ENCODE assay signal across 9 cellular contexts in the genomic region with DNA sequence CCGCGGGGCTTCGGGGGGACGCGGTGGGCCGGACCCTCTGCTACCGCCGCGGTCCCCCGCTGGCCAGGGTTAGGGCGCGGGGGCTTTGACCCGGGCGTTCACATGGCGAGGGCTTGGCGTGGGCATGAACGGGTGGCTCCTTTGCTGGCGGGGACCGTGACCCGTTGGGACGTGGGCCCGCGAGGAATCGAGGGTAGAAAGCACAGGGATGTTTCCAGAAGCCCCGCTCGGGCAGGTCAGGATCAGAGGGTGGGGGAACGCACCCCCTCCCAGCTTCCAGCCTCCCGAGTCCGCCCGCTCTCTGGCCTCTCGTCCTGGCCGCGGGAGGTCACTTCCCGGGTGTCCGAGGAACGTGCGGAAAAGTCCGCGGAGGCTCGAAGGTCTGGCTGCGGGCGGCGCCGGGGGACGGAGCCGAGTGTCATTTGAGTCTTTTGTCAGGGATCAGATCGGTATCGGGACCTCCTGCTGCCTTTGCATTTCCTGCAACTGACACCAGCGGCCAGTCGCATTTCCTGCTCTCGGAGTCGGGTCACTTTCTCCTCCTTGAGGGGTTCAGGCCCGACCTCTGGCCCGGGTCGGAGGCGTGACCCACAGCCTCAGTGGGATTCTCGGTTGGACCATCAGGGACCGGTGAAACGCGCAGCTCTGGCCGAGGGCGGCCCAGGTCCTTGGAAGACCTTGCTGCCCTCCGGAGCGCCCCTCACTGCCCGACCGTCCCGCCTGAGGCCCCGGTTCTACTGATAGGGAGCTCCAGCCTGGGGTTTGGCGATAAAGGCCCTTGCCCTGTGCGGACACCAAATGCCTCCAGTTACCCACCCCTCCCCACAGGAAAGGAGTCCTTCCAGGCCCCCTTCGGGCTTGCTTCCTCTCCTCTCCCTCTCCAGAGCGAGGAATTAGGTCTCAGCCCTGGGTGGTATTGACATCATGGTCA. TPM values are rescaled to one million over a fixed set of nuclear protein-coding genes. Genes with fewer than 3 reads are reported as not detected.
DNase-seq lines count a peak whose midpoint lies in the region; ATAC-seq, FAIRE-seq and TF ChIP-seq lines count a peak whose summit lies in the region.
"Had no signal": no experiment of that assay in that cellular context is flagged by ENCODE, and none has a peak within 500 bp of the region (broad histone marks: within the 10 kb centered on the region; RNA-seq: fewer than 3 reads in every experiment).

No MANE protein-coding gene starts in this region.

- peak overlapping the region; percentile 21 for H3K4me2 ChIP-seq in GM12878 (ENCODE audit: control insufficient read depth, insufficient read depth)

- no peak overlapping the region for H3K9ac ChIP-seq in GM12878 (ENCODE audit: control insufficient read depth, insufficient read depth, low read length)

- no peaks in the 10 kb centered on the region for H3K79me2 ChIP-seq in GM12878 (ENCODE audit: control insufficient read depth, insufficient read depth, low read length)

- TF ChIP-seq CTCF in heart left ventricle (IDR thresholded peaks at IDR 0.05) = no peak
- no peak for TF ChIP-seq CTCF in GM12878 (IDR thresholded peaks at IDR 0.05 in 2 of 3, conservative IDR thresholded peaks at IDR 0.05 in 1 of 3; ENCODE audit: control insufficient read depth in 2 of 3, extremely low read depth in 1 of 3, insufficient read depth in 1 of 3, low read depth in 3 of 3, low read length in 3 of 3)
- TF ChIP-seq CTCF in lower lobe of right lung (IDR thresholded peaks at IDR 0.05) = no peak

- no TSS peak for BruUV-seq in GM12878 (replicated peaks; lab: Mats Ljungman, UMichigan)

- intact Hi-C loops in heart left ventricle (cut with DNase I) (loop anchor here in 2 of 10 donors (10.0 kb wide), 2 partner anchors 54 to 56 kb away; no protein-coding TSS in a partner anchor), Right ventricle myocardium inferior (cut with DNase I) (no loop called here), GM12878 (cut with micrococcal nuclease; ENCODE audit: unreplicated experiment) (no loop called here), lower lobe of right lung (cut with DNase I) (no loop called here)

- no peaks in the 10 kb centered on the region for H4K20me1 ChIP-seq in GM12878 (ENCODE audit: control insufficient read depth, insufficient read depth)

- H3K4me3 ChIP-seq in heart left ventricle (peak overlapping the region; percentile 8 to 53 (median 38)), GM12878 (no peak overlapping the region; the same call in 1 of the 2 replicates), lower lobe of right lung (peak overlapping the region; percentile 51), urinary bladder (ENCODE audit: low read depth, low read length) (peak overlapping the region; percentile 35)

- in situ Hi-C loops in GM12878 (cut with MboI) = no loop called here

- no peak for TF ChIP-seq RAD21 in GM12878 (IDR thresholded peaks at IDR 0.05; ENCODE audit: insufficient read depth, low read depth, low read length)

- WGBS in heart left ventricle, 4 donors = 1 to 4% (median 2%) methylated on average over 25 to 72 of the region's 72 CpGs
- 5% methylated on average over 67 of the region's 72 CpGs for WGBS in GM12878 (ENCODE audit: insufficient coverage, insufficient replicate concordance, low lambda C conversion rate, missing lambda C conversion rate)
- WGBS in urinary bladder = 9% methylated on average over 72 of the region's 72 CpGs

- RAD21 ChIA-PET in GM12878 (lab: Charles Lee; ENCODE audit: unreplicated experiment) = no interaction called here

- TF ChIP-seq POLR2A in heart left ventricle (IDR thresholded peaks at IDR 0.05) (no peak), GM12878 (IDR thresholded peaks at IDR 0.05; ENCODE audit: low read depth, low read length) (no peak)

- ATAC-seq in heart left ventricle (no peak), Right ventricle myocardium inferior (no peak), GM12878 (no peak), lower lobe of right lung (peak; percentile 7 to 18), HG03175 (IDR thresholded peaks at IDR 0.05; ENCODE audit: unreplicated experiment) (no peak), GM21367 (IDR thresholded peaks at IDR 0.05; ENCODE audit: unreplicated experiment) (no peak)

- no peak overlapping the region; the same call in 1 of the 2 replicates for H2AFZ ChIP-seq in GM12878 (ENCODE audit: control insufficient read depth, low read depth, low read length)

- CTCF ChIA-PET in GM12878 (lab: Yijun Ruan, JAX) = no interaction called here

- H3K9me3 ChIP-seq in heart left ventricle (no peaks in the 10 kb centered on the region), GM12878 (replicated peaks; ENCODE audit: control insufficient read depth, insufficient read depth, low read length) (no peaks in the 10 kb centered on the region), lower lobe of right lung (no peaks in the 10 kb centered on the region)

- SMC1A ChIA-PET in GM12878 (lab: Charles Lee; ENCODE audit: uncharacterized antibody, unreplicated experiment) = no interaction called here

- H3K27me3 ChIP-seq in heart left ventricle = peaks cover 48 to 89% (median 70%) of the 10 kb centered on the region in 9 donors
- peaks cover 22 to 32% of the 10 kb centered on the region in 2 experiments for H3K27me3 ChIP-seq in GM12878 (replicated peaks in 1 of 2; ENCODE audit: control insufficient read depth in 2 of 2, insufficient read depth in 2 of 2, low read length in 1 of 2)
- peaks cover 88% of the 10 kb centered on the region for H3K27me3 ChIP-seq in lower lobe of right lung (ENCODE audit: low read depth)

- no peak for FAIRE-seq in GM12878 (lab: Jason Lieb, UNC)

- DNase-seq in heart left ventricle (no peak), Right ventricle myocardium inferior (ENCODE audit: missing footprints) (no peak), GM12878 (ENCODE audit: low read depth, low spot score) (no peak), lower lobe of right lung (peak; percentile 49), H4 (ENCODE audit: low spot score) (no peak)
- DNase-seq: NCI-H446 treated with DMSO at 0.1 percent for 48 hours had no signal

- H3K36me3 ChIP-seq in heart left ventricle (no peaks in the 10 kb centered on the region), GM12878 (ENCODE audit: control insufficient read depth in 2 of 2, insufficient read depth in 2 of 2, low read length in 1 of 2) (no peaks in the 10 kb centered on the region), lower lobe of right lung (no peaks in the 10 kb centered on the region), urinary bladder (ENCODE audit: insufficient read depth) (no peaks in the 10 kb centered on the region)

- H3K27ac ChIP-seq in heart left ventricle (no peak overlapping the region), GM12878 (ENCODE audit: control insufficient read depth, insufficient read depth) (no peak overlapping the region), lower lobe of right lung (no peak overlapping the region), urinary bladder (ENCODE audit: low read depth) (no peak overlapping the region)

- TF ChIP-seq EP300 in GM12878 (IDR thresholded peaks at IDR 0.05; ENCODE audit: borderline replicate concordance in 1 of 2, control insufficient read depth in 1 of 2, low read depth in 2 of 2, low read length in 2 of 2) = no peak

- POLR2A ChIA-PET in GM12878 (lab: Charles Lee) = no interaction called here

- H3K4me1 ChIP-seq in heart left ventricle = peaks cover 0 to 35% (median 19%) of the 10 kb centered on the region in 12 donors
- H3K4me1 ChIP-seq in GM12878 (ENCODE audit: control insufficient read depth, insufficient read depth, low read length) = no peaks in the 10 kb centered on the region
- peaks cover 20% of the 10 kb centered on the region for H3K4me1 ChIP-seq in lower lobe of right lung
- no peaks in the 10 kb centered on the region for H3K4me1 ChIP-seq in urinary bladder (ENCODE audit: insufficient read depth)

RNA-seq across cellular contexts. Expression of a gene that starts 0.7 kb away (rescaled TPM):
- 1 to 10 TPM in 6 of 9 donors, under 1 TPM in 3; 0.32 to 2.2 (median 1.2) TPM for total RNA-seq in heart left ventricle
- polyA plus RNA-seq in heart left ventricle = under 1 TPM; 0.50 to 0.79 TPM
- total RNA-seq in Right ventricle myocardium inferior = 1.0 TPM
- not detected in 2 replicates for total RNA-seq in GM12878 (2013; cell fraction: nucleolus; rRNA removed)
- not detected in 2 replicates for total RNA-seq in GM12878 (2014; rRNA removed)
- total RNA-seq in GM12878 (2014; rRNA removed; fragmentation: Illumina TruSeq; extraction: Trizol) = not detected in 2 replicates
- not detected in 2 replicates for total RNA-seq in GM12878 (2021)
- polyA plus RNA-seq in GM12878 (2011; ENCODE audit: low read depth) = 0.16 TPM
- 0.01 TPM in 1 of 2 replicates, not detected in the other for polyA plus RNA-seq in GM12878 (2011; rRNA removed)
- not detected in 2 replicates for polyA plus RNA-seq in GM12878 (2011; cell fraction: cytosol; rRNA removed)
- polyA plus RNA-seq in GM12878 (2011; cell fraction: nucleus; rRNA removed) = not detected in 2 replicates
- polyA plus RNA-seq in GM12878 (2012) = 0.07 and 0.11 TPM in 2 replicates
- not detected in 2 replicates for polyA plus RNA-seq in GM12878 (2014; fragmentation: Illumina TruSeq; extraction: Trizol)
- not detected for polyA plus RNA-seq in GM12878 (2014; fragmentation: Nextera tagmentation; extraction: Ambion mirVana)
- 0.03 TPM in 1 of 2 replicates, not detected in the other for polyA plus RNA-seq in GM12878 (2014; rRNA removed)
- polyA plus RNA-seq in GM12878 (2016; fragmentation: Nextera tagmentation; extraction: Ambion mirVana) = not detected
- polyA minus RNA-seq in GM12878 (2011; rRNA and poly(A)+ RNA removed) = not detected in 2 replicates
- not detected in 2 replicates for polyA minus RNA-seq in GM12878 (2011; cell fraction: cytosol; rRNA and poly(A)+ RNA removed)
- polyA minus RNA-seq in GM12878 (2011; cell fraction: nucleus; rRNA and poly(A)+ RNA removed) = not detected in 2 replicates
- total RNA-seq in lower lobe of right lung = 2.2 TPM
- total RNA-seq in urinary bladder = 0.90 TPM
- polyA plus RNA-seq in urinary bladder = 0.54 TPM
- total RNA-seq in H4 (2014; rRNA removed; shearing (Covaris generic)) = 3.1 and 3.4 TPM in 2 replicates

RNA-seq across cellular contexts. Expression of a gene that starts 32.2 kb away (rescaled TPM):
- 1 to 10 TPM in 2 of 9 donors, under 1 TPM in 7; 0.19 to 1.4 (median 0.81) TPM for total RNA-seq in heart left ventricle
- under 1 TPM; 0.53 TPM for polyA plus RNA-seq in heart left ventricle
- total RNA-seq in Right ventricle myocardium inferior = not detected
- not detected in 2 replicates for total RNA-seq in GM12878 (2013; cell fraction: nucleolus; rRNA removed)
- total RNA-seq in GM12878 (2014; rRNA removed) = not detected in 2 replicates
- not detected in 2 replicates for total RNA-seq in GM12878 (2014; rRNA removed; fragmentation: Illumina TruSeq; extraction: Trizol)
- total RNA-seq in GM12878 (2021) = not detected in 2 replicates
- not detected for polyA plus RNA-seq in GM12878 (2011; ENCODE audit: low read depth)
- not detected in 2 replicates for polyA plus RNA-seq in GM12878 (2011; rRNA removed)
- not detected in 2 replicates for polyA plus RNA-seq in GM12878 (2011; cell fraction: cytosol; rRNA removed)
- polyA plus RNA-seq in GM12878 (2011; cell fraction: nucleus; rRNA removed) = not detected in 2 replicates
- not detected in 2 replicates for polyA plus RNA-seq in GM12878 (2012)
- not detected in 2 replicates for polyA plus RNA-seq in GM12878 (2014; fragmentation: Illumina TruSeq; extraction: Trizol)
- not detected for polyA plus RNA-seq in GM12878 (2014; fragmentation: Nextera tagmentation; extraction: Ambion mirVana)
- not detected in 2 replicates for polyA plus RNA-seq in GM12878 (2014; rRNA removed)
- polyA plus RNA-seq in GM12878 (2016; fragmentation: Nextera tagmentation; extraction: Ambion mirVana) = not detected
- polyA minus RNA-seq in GM12878 (2011; rRNA and poly(A)+ RNA removed) = not detected in 2 replicates
- not detected in 2 replicates for polyA minus RNA-seq in GM12878 (2011; cell fraction: cytosol; rRNA and poly(A)+ RNA removed)
- not detected in 2 replicates for polyA minus RNA-seq in GM12878 (2011; cell fraction: nucleus; rRNA and poly(A)+ RNA removed)
- 0.80 TPM for total RNA-seq in lower lobe of right lung
- not detected for total RNA-seq in urinary bladder
- 0.48 TPM for polyA plus RNA-seq in urinary bladder
- total RNA-seq in H4 (2014; rRNA removed; shearing (Covaris generic)) = not detected in 2 replicates

Comparison
In these comparisons a context has a peak if more than half of its experiments do, and no peak if none do; other contexts are left out.
1. ATAC-seq: peak in lower lobe of right lung (2 of 2); none in heart left ventricle (0 of 4), Right ventricle myocardium inferior (single experiment), GM12878 (single experiment), HG03175 (single experiment) and GM21367 (single experiment).